In the genomic region with DNA sequence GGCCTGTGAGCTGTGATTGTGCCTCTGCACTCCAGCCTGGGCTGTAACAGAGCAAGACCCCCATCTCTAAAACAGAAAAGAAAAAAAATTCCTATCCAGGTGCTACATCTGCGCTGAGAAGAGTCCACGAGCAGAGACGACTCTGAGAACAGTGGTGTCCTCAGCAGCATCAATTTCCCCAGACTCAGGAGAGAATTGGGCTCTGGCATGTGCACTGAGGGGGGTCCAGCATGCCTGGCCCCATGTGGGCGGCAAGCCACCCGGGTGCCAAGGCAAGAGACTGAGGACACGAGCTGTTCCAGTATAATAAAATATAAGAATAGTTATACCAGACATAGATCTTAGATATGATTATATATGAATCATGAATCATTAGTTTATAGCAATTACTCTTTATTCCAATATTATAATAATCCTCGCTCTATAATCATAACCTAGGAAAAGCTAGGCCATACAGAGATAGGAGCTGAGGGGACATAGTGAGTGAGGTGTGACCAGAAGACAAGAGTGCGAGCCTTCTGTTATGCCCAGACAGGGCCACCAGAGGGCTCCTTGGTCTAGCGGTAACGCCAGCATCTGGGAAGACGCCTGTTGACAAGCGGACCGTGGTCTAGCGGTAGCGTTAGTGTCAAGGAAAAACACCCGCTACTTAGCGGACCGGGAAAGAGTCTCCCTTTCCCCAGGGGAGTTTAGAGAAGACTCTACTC, we compare ENCODE assay signal across 1 cellular context.
TF ChIP-seq lines count a peak whose summit lies in the region.

No MANE protein-coding gene starts in this region.

TF ChIP-seq in H1, 55 proteins besides CTCF, POLR2A, EP300 and RAD21:
- 0 out of 2 replicates have a peak, but pooled peaks have one; percentile 11 for TF ChIP-seq POLR2AphosphoS5 (IDR thresholded peaks at IDR 0.05; ENCODE audit: low read depth, low read length)
